Comparison of ENCODE assay signal across 7 cellular contexts in genomic region chr9:137239541-137240200, GRCh38. TPM values are rescaled to one million over a fixed set of nuclear protein-coding genes. Genes with fewer than 3 reads are reported as not detected.
DNase-seq lines count a peak whose midpoint lies in the region; ATAC-seq, FAIRE-seq and TF ChIP-seq lines count a peak whose summit lies in the region.
"Not testable (repeated sequence)": the region's sequence is repeated elsewhere in the genome, so short reads cannot be mapped to it uniquely, and the experiment has no call there.
"Had no signal": no experiment of that assay in that cellular context is flagged by ENCODE, and none has a peak within 500 bp of the region (broad histone marks: within the 10 kb centered on the region; RNA-seq: fewer than 3 reads in every experiment).

No MANE protein-coding gene starts in this region.

- peak overlapping the region; percentile 62 for H3K27ac Mint-ChIP-seq in glutamatergic neuron (ENCODE audit: unreplicated experiment)
- H3K27ac Mint-ChIP-seq in natural killer cell treated with Interleukin-12 subunit alpha and Interleukin-12 subunit beta and Interleukin-15 and Interleukin-18, amount 100 ng/mL, for 72 hours: peak overlapping the region; percentile 30 to 39

- TF ChIP-seq POLR2A in K562 (conservative IDR thresholded peaks at IDR 0.05): not testable (repeated sequence)

- H3K9me1 ChIP-seq in K562 (ENCODE audit: control insufficient read depth, insufficient read depth, low read length): not testable (repeated sequence)

- H3K4me1 Mint-ChIP-seq in glutamatergic neuron (ENCODE audit: low read depth, unreplicated experiment): peaks cover 16% of the 10 kb centered on the region
- peaks cover 15 to 22% of the 10 kb centered on the region in 2 donors for H3K4me1 Mint-ChIP-seq in natural killer cell treated with Interleukin-12 subunit alpha and Interleukin-12 subunit beta and Interleukin-15 and Interleukin-18, amount 100 ng/mL, for 72 hours (ENCODE audit: low read depth in 2 of 2)

- TF ChIP-seq EP300 in K562 (IDR thresholded peaks at IDR 0.05; ENCODE audit: low read length): not testable (repeated sequence)

- H3K27me3 Mint-ChIP-seq in glutamatergic neuron (ENCODE audit: unreplicated experiment): peaks cover 15% of the 10 kb centered on the region
- H3K27me3 Mint-ChIP-seq in natural killer cell treated with Interleukin-12 subunit alpha and Interleukin-12 subunit beta and Interleukin-15 and Interleukin-18, amount 100 ng/mL, for 72 hours: not testable (repeated sequence)

- not testable (repeated sequence) for H3K36me3 Mint-ChIP-seq in glutamatergic neuron (ENCODE audit: unreplicated experiment); natural killer cell treated with Interleukin-12 subunit alpha and Interleukin-12 subunit beta and Interleukin-15 and Interleukin-18, amount 100 ng/mL, for 72 hours

- H4K20me1 ChIP-seq in K562 (replicated peaks; ENCODE audit: control insufficient read depth, insufficient read depth, low read length): peaks cover 30% of the 10 kb centered on the region

- POLR2A ChIA-PET in K562 (lab: Yijun Ruan, JAX): interaction anchor here (0.6 to 6.5 kb wide), 10 partner anchors 14 to 197 kb away, joined by 3 to 221 read pairs (median 6); partner anchors contain the start of genes MAN1B1, NELFB, NRARP and STPG3

- intact Hi-C loops in K562 (cut with micrococcal nuclease): loop anchor here (2.0 to 10.0 kb wide), 3 partner anchors 15 to 455 kb away; partner anchors contain the start of genes NELFB and NRARP

- H3K27ac ChIP-seq in SJSA1 (peak overlapping the region; percentile 83), K562 (ENCODE audit: extremely low read depth, low read depth, low read length) (peak overlapping the region; percentile 98), thoracic aorta (peak overlapping the region; percentile 90)

- H3K4me2 ChIP-seq in K562 (ENCODE audit: insufficient read depth, low read length): peak overlapping the region; percentile 69

- ATAC-seq in K562; natural killer cell treated with Interleukin-12 subunit alpha and Interleukin-12 subunit beta and Interleukin-15 and Interleukin-18, amount 100 ng/mL, for 72 hours; thoracic aorta (ENCODE audit: insufficient number of reproducible peaks, low FRiP score, low read depth): not testable (repeated sequence)

- H3K4me3 ChIP-seq in GM06990 (replicated peaks; ENCODE audit: low read depth, low read length) (peak overlapping the region; percentile 80), SJSA1 (peak overlapping the region; percentile 63), K562 (peak overlapping the region; percentile 70), thoracic aorta (peak overlapping the region; percentile 84)

- TF ChIP-seq CTCF in GM06990 (IDR thresholded peaks at IDR 0.05; ENCODE audit: insufficient read depth, low read length, poor library complexity, severe bottlenecking); K562 (IDR thresholded peaks at IDR 0.05 in 2 of 3, conservative IDR thresholded peaks at IDR 0.05 in 1 of 3; ENCODE audit: insufficient read depth in 2 of 3, low read depth in 1 of 3, low read length in 3 of 3); glutamatergic neuron (IDR thresholded peaks at IDR 0.05; ENCODE audit: partially characterized antibody, unreplicated experiment); thoracic aorta (IDR thresholded peaks at IDR 0.05): not testable (repeated sequence)

- not testable (repeated sequence) for DNase-seq in GM06990 (ENCODE audit: extremely low read depth, insufficient read length); SJSA1 (ENCODE audit: low read depth in 1 of 2, low spot score in 2 of 2); glutamatergic neuron; natural killer cell treated with Interleukin-12 subunit alpha and Interleukin-12 subunit beta and Interleukin-15 and Interleukin-18, amount 100 ng/mL, for 72 hours (ENCODE audit: low spot score); thoracic aorta (ENCODE audit: low spot score)
- peak in 1 of 4 experiments; percentile 49 for DNase-seq in K562 (ENCODE audit: extremely low read depth in 1 of 4, low spot score in 3 of 4)

- in situ Hi-C loops in K562 (cut with MboI): loop anchor here (25.0 kb wide), 1 partner anchor 452 kb away; the partner anchor contains the start of genes CCDC183 and TMEM141

- BruUV-seq in K562 (replicated peaks; lab: Mats Ljungman, UMichigan): not testable (repeated sequence)

- not testable (repeated sequence) for TF ChIP-seq RAD21 in K562 (CRISPR knock-in tag; conservative IDR thresholded peaks at IDR 0.05 in 1 of 2, IDR thresholded peaks at IDR 0.05 in 1 of 2)

- H3K4me1 ChIP-seq in SJSA1 (replicated peaks): peaks cover 29% of the 10 kb centered on the region
- H3K4me1 ChIP-seq in K562 (replicated peaks in 1 of 2; ENCODE audit: control insufficient read depth in 2 of 2, insufficient read depth in 2 of 2, low read length in 2 of 2): peaks cover 35 to 91% of the 10 kb centered on the region in 2 experiments
- peaks cover 9 to 48% of the 10 kb centered on the region in 2 donors for H3K4me1 ChIP-seq in thoracic aorta (ENCODE audit: control insufficient read depth in 1 of 2, low read depth in 2 of 2)

- peak overlapping the region; percentile 85 for H2AFZ ChIP-seq in K562 (ENCODE audit: low read depth, low read length)

- H3K27me3 ChIP-seq in GM06990 (replicated peaks; ENCODE audit: control insufficient read depth, insufficient read depth, low read length); SJSA1 (replicated peaks); K562 (ENCODE audit: control insufficient read depth in 2 of 2, insufficient read depth in 2 of 2, low read length in 2 of 2); thoracic aorta (replicated peaks; ENCODE audit: insufficient read depth): not testable (repeated sequence)

- H3K9me3 ChIP-seq in SJSA1 (replicated peaks); K562 (replicated peaks; ENCODE audit: control insufficient read depth, insufficient read depth, low read depth, low read length); thoracic aorta: not testable (repeated sequence)

- H3K36me3 ChIP-seq in GM06990 (ENCODE audit: control insufficient read depth, insufficient read depth, low read length) (peaks cover 18% of the 10 kb centered on the region), SJSA1 (peaks cover 31% of the 10 kb centered on the region), K562 (ENCODE audit: control insufficient read depth, insufficient read depth, low read length) (peaks cover 30% of the 10 kb centered on the region), thoracic aorta (peaks cover 12% of the 10 kb centered on the region)

- peak overlapping the region; percentile 88 to 92 for H3K9ac ChIP-seq in K562 (ENCODE audit: insufficient read depth in 1 of 2, low read depth in 2 of 2, low read length in 2 of 2)

- CTCF ChIA-PET in K562 (lab: Yijun Ruan, JAX; ENCODE audit: low intra/inter-chr PET ratio): not testable (repeated sequence)

- FAIRE-seq in K562 (lab: Jason Lieb, UNC): not testable (repeated sequence)

- H3K4me3 Mint-ChIP-seq in glutamatergic neuron (ENCODE audit: unreplicated experiment): peak overlapping the region; percentile 81
- H3K4me3 Mint-ChIP-seq in natural killer cell treated with Interleukin-12 subunit alpha and Interleukin-12 subunit beta and Interleukin-15 and Interleukin-18, amount 100 ng/mL, for 72 hours: peak overlapping the region; percentile 68

- not testable (repeated sequence) for H3K9me3 Mint-ChIP-seq in glutamatergic neuron (ENCODE audit: unreplicated experiment); natural killer cell treated with Interleukin-12 subunit alpha and Interleukin-12 subunit beta and Interleukin-15 and Interleukin-18, amount 100 ng/mL, for 72 hours

- peaks cover 57% of the 10 kb centered on the region for H3K79me2 ChIP-seq in K562 (ENCODE audit: control insufficient read depth, insufficient read depth, low read length)

- 26% methylated on average over 21 of the region's 27 CpGs for WGBS in K562 (ENCODE audit: insufficient coverage, low coverage, missing lambda C conversion rate)

RNA-seq across cellular contexts. Expression of gene TUBB4B, which starts 1.4 kb away (rescaled TPM):
- total RNA-seq in SJSA1 (2014; rRNA removed; shearing (Covaris generic)): 229 and 232 TPM in 2 replicates
- 122 and 317 TPM in 2 replicates for total RNA-seq in K562 (2011; cell fraction: chromatin; rRNA removed; ENCODE audit: low replicate concordance)
- 269 and 300 TPM in 2 replicates for total RNA-seq in K562 (2011; cell fraction: nucleolus; rRNA removed)
- 142 and 195 TPM in 2 replicates for total RNA-seq in K562 (2011; cell fraction: nucleoplasm; rRNA removed)
- 264 and 325 TPM in 2 replicates for total RNA-seq in K562 (2014; rRNA removed)
- 86.3 and 117 TPM in 2 replicates for total RNA-seq in K562 (2014; rRNA removed; fragmentation: Illumina TruSeq; extraction: Trizol)
- total RNA-seq in K562 (2015; rRNA removed; fragmentation: Illumina TruSeq; extraction: Trizol): 287 and 291 TPM in 2 replicates
- total RNA-seq in K562 (2021): 425 and 437 TPM in 2 replicates
- 268 and 271 TPM in 2 replicates for polyA plus RNA-seq in K562 (2011; rRNA removed)
- 337 and 660 TPM in 2 replicates for polyA plus RNA-seq in K562 (2011; cell fraction: cytosol; rRNA removed)
- 333 and 371 TPM in 2 replicates for polyA plus RNA-seq in K562 (2011; cell fraction: nucleus; rRNA removed)
- 429 and 432 TPM in 2 replicates for polyA plus RNA-seq in K562 (2012)
- 393 and 490 TPM in 2 replicates for polyA plus RNA-seq in K562 (2014; fragmentation: Illumina TruSeq; extraction: Trizol)
- 10 to 100 TPM; 24.1 to 51.3 TPM for polyA plus RNA-seq in K562 (2014; fragmentation: Nextera tagmentation; extraction: Ambion mirVana)
- polyA plus RNA-seq in K562 (2014; rRNA removed): 426 and 443 TPM in 2 replicates
- 130 and 204 TPM in 2 replicates for polyA minus RNA-seq in K562 (2011; rRNA and poly(A)+ RNA removed)
- 222 and 247 TPM in 2 replicates for polyA minus RNA-seq in K562 (2011; cell fraction: cytosol; rRNA and poly(A)+ RNA removed)
- 108 and 161 TPM in 2 replicates for polyA minus RNA-seq in K562 (2011; cell fraction: nucleus; rRNA and poly(A)+ RNA removed)
- 192 TPM for total RNA-seq in glutamatergic neuron (ENCODE audit: unreplicated experiment)
- total RNA-seq in natural killer cell treated with Interleukin-12 subunit alpha and Interleukin-12 subunit beta and Interleukin-15 and Interleukin-18, amount 100 ng/mL, for 72 hours: 100 to 1,000 TPM; 332 to 432 TPM
- 100 to 1,000 TPM; 172 to 193 TPM for total RNA-seq in thoracic aorta

RNA-seq across cellular contexts. Expression of gene SLC34A3, which starts 9.0 kb away (rescaled TPM):
- total RNA-seq in SJSA1 (2014; rRNA removed; shearing (Covaris generic)): not detected in 2 replicates
- total RNA-seq in K562 (2011; cell fraction: chromatin; rRNA removed; ENCODE audit: low replicate concordance): not detected in 2 replicates
- not detected in 2 replicates for total RNA-seq in K562 (2011; cell fraction: nucleolus; rRNA removed)
- total RNA-seq in K562 (2011; cell fraction: nucleoplasm; rRNA removed): not detected in 2 replicates
- total RNA-seq in K562 (2014; rRNA removed) (not detected in 2 replicates), K562 (2014; rRNA removed; fragmentation: Illumina TruSeq; extraction: Trizol) (not detected in 2 replicates), K562 (2015; rRNA removed; fragmentation: Illumina TruSeq; extraction: Trizol) (not detected in 2 replicates), K562 (2021) (not detected in 2 replicates), glutamatergic neuron (ENCODE audit: unreplicated experiment) (not detected), thoracic aorta (under 1 TPM in 1 of 2 donors, not detected in 1; 0.54 TPM)
- polyA plus RNA-seq in K562 (2011; rRNA removed) (not detected in 2 replicates), K562 (2014; fragmentation: Illumina TruSeq; extraction: Trizol) (not detected in 2 replicates), K562 (2014; fragmentation: Nextera tagmentation; extraction: Ambion mirVana) (not detected), K562 (2014; rRNA removed) (not detected in 2 replicates)
- polyA plus RNA-seq in K562 (2011; cell fraction: cytosol; rRNA removed): 0.03 TPM in 1 of 2 replicates, not detected in the other
- not detected in 2 replicates for polyA plus RNA-seq in K562 (2011; cell fraction: nucleus; rRNA removed)
- polyA plus RNA-seq in K562 (2012): 0.09 and 0.21 TPM in 2 replicates
- polyA minus RNA-seq in K562 (2011; rRNA and poly(A)+ RNA removed): not detected in 2 replicates
- not detected in 2 replicates for polyA minus RNA-seq in K562 (2011; cell fraction: cytosol; rRNA and poly(A)+ RNA removed)
- polyA minus RNA-seq in K562 (2011; cell fraction: nucleus; rRNA and poly(A)+ RNA removed): not detected in 2 replicates
- not detected for total RNA-seq in natural killer cell treated with Interleukin-12 subunit alpha and Interleukin-12 subunit beta and Interleukin-15 and Interleukin-18, amount 100 ng/mL, for 72 hours
- total RNA-seq: H4 had no signal

RNA-seq across cellular contexts. Expression of gene STPG3, which starts 11.4 kb away (rescaled TPM):
- not detected in 2 replicates for total RNA-seq in SJSA1 (2014; rRNA removed; shearing (Covaris generic))
- total RNA-seq in K562 (2011; cell fraction: chromatin; rRNA removed; ENCODE audit: low replicate concordance): not detected in 2 replicates
- total RNA-seq in K562 (2011; cell fraction: nucleolus; rRNA removed): not detected in 2 replicates
- total RNA-seq in K562 (2011; cell fraction: nucleoplasm; rRNA removed): not detected in 2 replicates
- not detected in 2 replicates for total RNA-seq in K562 (2014; rRNA removed)
- not detected in 2 replicates for total RNA-seq in K562 (2014; rRNA removed; fragmentation: Illumina TruSeq; extraction: Trizol)
- not detected in 2 replicates for total RNA-seq in K562 (2015; rRNA removed; fragmentation: Illumina TruSeq; extraction: Trizol)
- not detected in 2 replicates for total RNA-seq in K562 (2021)
- not detected in 2 replicates for polyA plus RNA-seq in K562 (2011; rRNA removed)
- not detected in 2 replicates for polyA plus RNA-seq in K562 (2011; cell fraction: cytosol; rRNA removed)
- polyA plus RNA-seq in K562 (2011; cell fraction: nucleus; rRNA removed): not detected in 2 replicates
- 1.4 TPM in 2 replicates for polyA plus RNA-seq in K562 (2012)
- not detected in 2 replicates for polyA plus RNA-seq in K562 (2014; fragmentation: Illumina TruSeq; extraction: Trizol)
- not detected for polyA plus RNA-seq in K562 (2014; fragmentation: Nextera tagmentation; extraction: Ambion mirVana)
- not detected in 2 replicates for polyA plus RNA-seq in K562 (2014; rRNA removed)
- not detected in 2 replicates for polyA minus RNA-seq in K562 (2011; rRNA and poly(A)+ RNA removed)
- polyA minus RNA-seq in K562 (2011; cell fraction: cytosol; rRNA and poly(A)+ RNA removed): not detected in 2 replicates
- 0.44 TPM in 1 of 2 replicates, not detected in the other for polyA minus RNA-seq in K562 (2011; cell fraction: nucleus; rRNA and poly(A)+ RNA removed)
- not detected for total RNA-seq in glutamatergic neuron (ENCODE audit: unreplicated experiment)
- total RNA-seq in natural killer cell treated with Interleukin-12 subunit alpha and Interleukin-12 subunit beta and Interleukin-15 and Interleukin-18, amount 100 ng/mL, for 72 hours: not detected
- not detected for total RNA-seq in thoracic aorta
- total RNA-seq: H4 had no signal

RNA-seq across cellular contexts. Expression of gene RNF224, which starts 12.4 kb away (rescaled TPM):
- total RNA-seq in SJSA1 (2014; rRNA removed; shearing (Covaris generic)): not detected in 2 replicates
- 0.25 TPM in 1 of 2 replicates, not detected in the other for total RNA-seq in K562 (2011; cell fraction: chromatin; rRNA removed; ENCODE audit: low replicate concordance)
- 0.17 and 0.26 TPM in 2 replicates for total RNA-seq in K562 (2011; cell fraction: nucleolus; rRNA removed)
- not detected in 2 replicates for total RNA-seq in K562 (2011; cell fraction: nucleoplasm; rRNA removed)
- total RNA-seq in K562 (2014; rRNA removed) (0.16 TPM in 1 of 2 replicates, not detected in the other), K562 (2014; rRNA removed; fragmentation: Illumina TruSeq; extraction: Trizol) (not detected in 2 replicates), K562 (2015; rRNA removed; fragmentation: Illumina TruSeq; extraction: Trizol) (not detected in 2 replicates), K562 (2021) (not detected in 2 replicates), glutamatergic neuron (ENCODE audit: unreplicated experiment) (0.39 TPM), thoracic aorta (not detected)
- polyA plus RNA-seq in K562 (2011; rRNA removed) (0.04 TPM in 1 of 2 replicates, not detected in the other), K562 (2014; fragmentation: Illumina TruSeq; extraction: Trizol) (not detected in 2 replicates), K562 (2014; fragmentation: Nextera tagmentation; extraction: Ambion mirVana) (not detected), K562 (2014; rRNA removed) (not detected in 2 replicates)
- polyA plus RNA-seq in K562 (2011; cell fraction: cytosol; rRNA removed): 0.18 TPM in 1 of 2 replicates, not detected in the other
- 0.10 and 0.16 TPM in 2 replicates for polyA plus RNA-seq in K562 (2011; cell fraction: nucleus; rRNA removed)
- polyA plus RNA-seq in K562 (2012): 0.25 and 0.58 TPM in 2 replicates
- polyA minus RNA-seq in K562 (2011; rRNA and poly(A)+ RNA removed): not detected in 2 replicates
- not detected in 2 replicates for polyA minus RNA-seq in K562 (2011; cell fraction: cytosol; rRNA and poly(A)+ RNA removed)
- polyA minus RNA-seq in K562 (2011; cell fraction: nucleus; rRNA and poly(A)+ RNA removed): not detected in 2 replicates
- total RNA-seq in natural killer cell treated with Interleukin-12 subunit alpha and Interleukin-12 subunit beta and Interleukin-15 and Interleukin-18, amount 100 ng/mL, for 72 hours: not detected
- total RNA-seq: H4 had no signal

RNA-seq across cellular contexts. Expression of gene CYSRT1, which starts 14.7 kb away (rescaled TPM):
- total RNA-seq in SJSA1 (2014; rRNA removed; shearing (Covaris generic)): 0.24 TPM in 1 of 2 replicates, not detected in the other
- total RNA-seq in K562 (2011; cell fraction: chromatin; rRNA removed; ENCODE audit: low replicate concordance): 1.2 TPM in 1 of 2 replicates, not detected in the other
- total RNA-seq in K562 (2011; cell fraction: nucleolus; rRNA removed): 0.92 and 1.2 TPM in 2 replicates
- total RNA-seq in K562 (2011; cell fraction: nucleoplasm; rRNA removed): 0.46 and 0.51 TPM in 2 replicates
- total RNA-seq in K562 (2014; rRNA removed): 0.41 and 0.73 TPM in 2 replicates
- not detected in 2 replicates for total RNA-seq in K562 (2014; rRNA removed; fragmentation: Illumina TruSeq; extraction: Trizol)
- total RNA-seq in K562 (2015; rRNA removed; fragmentation: Illumina TruSeq; extraction: Trizol): 0.22 and 0.60 TPM in 2 replicates
- 0.22 and 0.60 TPM in 2 replicates for total RNA-seq in K562 (2021)
- polyA plus RNA-seq in K562 (2011; rRNA removed): 0.24 and 0.91 TPM in 2 replicates
- 0.66 and 2.3 TPM in 2 replicates for polyA plus RNA-seq in K562 (2011; cell fraction: cytosol; rRNA removed)
- polyA plus RNA-seq in K562 (2011; cell fraction: nucleus; rRNA removed): 0.42 and 0.61 TPM in 2 replicates
- 0.47 and 1.4 TPM in 2 replicates for polyA plus RNA-seq in K562 (2012)
- 0.32 TPM in 1 of 2 replicates, not detected in the other for polyA plus RNA-seq in K562 (2014; fragmentation: Illumina TruSeq; extraction: Trizol)
- polyA plus RNA-seq in K562 (2014; fragmentation: Nextera tagmentation; extraction: Ambion mirVana): under 1 TPM in 1 of 2 experiments, not detected in 1; 0.04 TPM
- polyA plus RNA-seq in K562 (2014; rRNA removed): 0.15 and 1.4 TPM in 2 replicates
- 0.32 TPM in 1 of 2 replicates, not detected in the other for polyA minus RNA-seq in K562 (2011; rRNA and poly(A)+ RNA removed)
- not detected in 2 replicates for polyA minus RNA-seq in K562 (2011; cell fraction: cytosol; rRNA and poly(A)+ RNA removed)
- polyA minus RNA-seq in K562 (2011; cell fraction: nucleus; rRNA and poly(A)+ RNA removed): 0.54 and 0.56 TPM in 2 replicates
- total RNA-seq in glutamatergic neuron (ENCODE audit: unreplicated experiment): 2.1 TPM
- total RNA-seq in natural killer cell treated with Interleukin-12 subunit alpha and Interleukin-12 subunit beta and Interleukin-15 and Interleukin-18, amount 100 ng/mL, for 72 hours: under 1 TPM; 0.29 to 0.33 TPM
- total RNA-seq in thoracic aorta: not detected
